In the genomic region with DNA sequence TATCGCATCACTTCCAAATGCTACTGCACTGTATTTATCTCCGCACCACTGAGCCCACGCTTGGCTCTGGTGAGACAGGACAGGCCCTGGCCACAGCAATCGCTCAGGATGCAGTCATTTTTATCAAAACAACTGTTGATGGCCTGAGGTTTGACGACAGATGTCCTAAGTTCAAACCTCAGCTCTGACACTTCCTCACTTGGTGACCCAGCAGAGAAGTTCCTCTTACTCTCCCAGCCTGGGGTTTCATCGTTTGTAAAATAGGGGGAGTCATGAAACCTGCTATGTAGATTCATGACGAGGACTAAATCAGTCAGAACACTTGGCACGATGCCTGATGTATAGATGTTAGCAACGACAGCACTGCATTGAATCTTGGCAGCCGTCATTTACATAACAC, we compare ENCODE assay signal across 19 cellular contexts.
"Had no signal": no experiment of that assay in that cellular context is flagged by ENCODE, and none has a peak within 500 bp of the region (broad histone marks: within the 10 kb centered on the region; RNA-seq: fewer than 3 reads in every experiment).

No MANE protein-coding gene starts in this region.

- H3K4me1 Mint-ChIP-seq: activated naive CD8-positive, alpha-beta T cell treated with anti-CD3 and anti-CD28 coated beads, Interleukin-2, amount 10 ng/mL, durations not matched to agents 7 days and 5 days; memory B cell; naive thymus-derived CD8-positive, alpha-beta T cell had no signal

- H3K4me3 Mint-ChIP-seq: activated naive CD8-positive, alpha-beta T cell treated with anti-CD3 and anti-CD28 coated beads, Interleukin-2, amount 10 ng/mL, durations not matched to agents 7 days and 5 days; memory B cell; naive thymus-derived CD8-positive, alpha-beta T cell had no signal

- ATAC-seq: naive thymus-derived CD8-positive, alpha-beta T cell had no signal

- H3K36me3 ChIP-seq: esophagus squamous epithelium, left ventricle myocardium inferior, transverse colon had no signal

- H3K27ac Mint-ChIP-seq: activated naive CD8-positive, alpha-beta T cell treated with anti-CD3 and anti-CD28 coated beads, Interleukin-2, amount 10 ng/mL, durations not matched to agents 7 days and 5 days; memory B cell; naive thymus-derived CD8-positive, alpha-beta T cell had no signal

- DNase-seq: activated CD4-positive, alpha-beta T cell treated with anti-CD3 and anti-CD28 coated beads for 1 hour; activated CD4-positive, alpha-beta T cell treated with anti-CD3 and anti-CD28 coated beads, Interleukin-2, amount 50 U/mL, for 4 hours; activated naive CD4-positive, alpha-beta T cell; activated naive CD8-positive, alpha-beta T cell treated with anti-CD3 and anti-CD28 coated beads, Interleukin-2, amount 10 ng/mL, durations not matched to agents 7 days and 5 days; activated T-cell treated with anti-CD3 and anti-CD28 coated beads for 4 hours; anterior cingulate cortex; cortex of kidney; effector CD8-positive, alpha-beta T cell; esophagus squamous epithelium; hippocampal formation; left ventricle myocardium inferior; naive thymus-derived CD8-positive, alpha-beta T cell; stimulated activated CD4-positive, alpha-beta T cell treated with anti-CD3 and anti-CD28 coated beads, Interleukin-15, amount 100 ng/mL, for 24 hours; stimulated activated CD4-positive, alpha-beta T cell treated with anti-CD3 and anti-CD28 coated beads, Interleukin-4, amount 100 ng/mL, for 1 hour; stimulated activated naive CD4-positive, alpha-beta T cell treated with Interleukin-2 at 50 U/mL for 16 hours; transverse colon had no signal

- H3K4me1 ChIP-seq: esophagus squamous epithelium, left ventricle myocardium inferior, transverse colon had no signal

- H3K9me3 ChIP-seq: esophagus squamous epithelium, left ventricle myocardium inferior, transverse colon had no signal

- H3K9me3 Mint-ChIP-seq: activated naive CD8-positive, alpha-beta T cell treated with anti-CD3 and anti-CD28 coated beads, Interleukin-2, amount 10 ng/mL, durations not matched to agents 7 days and 5 days; memory B cell had no signal

- H3K4me3 ChIP-seq: esophagus squamous epithelium, left ventricle myocardium inferior, skin epidermis, transverse colon had no signal

- H3K36me3 Mint-ChIP-seq: activated naive CD8-positive, alpha-beta T cell treated with anti-CD3 and anti-CD28 coated beads, Interleukin-2, amount 10 ng/mL, durations not matched to agents 7 days and 5 days; memory B cell; naive thymus-derived CD8-positive, alpha-beta T cell had no signal

- H3K27ac ChIP-seq: esophagus squamous epithelium, left ventricle myocardium inferior, skin epidermis, transverse colon, VCaP had no signal
